In the genomic region with DNA sequence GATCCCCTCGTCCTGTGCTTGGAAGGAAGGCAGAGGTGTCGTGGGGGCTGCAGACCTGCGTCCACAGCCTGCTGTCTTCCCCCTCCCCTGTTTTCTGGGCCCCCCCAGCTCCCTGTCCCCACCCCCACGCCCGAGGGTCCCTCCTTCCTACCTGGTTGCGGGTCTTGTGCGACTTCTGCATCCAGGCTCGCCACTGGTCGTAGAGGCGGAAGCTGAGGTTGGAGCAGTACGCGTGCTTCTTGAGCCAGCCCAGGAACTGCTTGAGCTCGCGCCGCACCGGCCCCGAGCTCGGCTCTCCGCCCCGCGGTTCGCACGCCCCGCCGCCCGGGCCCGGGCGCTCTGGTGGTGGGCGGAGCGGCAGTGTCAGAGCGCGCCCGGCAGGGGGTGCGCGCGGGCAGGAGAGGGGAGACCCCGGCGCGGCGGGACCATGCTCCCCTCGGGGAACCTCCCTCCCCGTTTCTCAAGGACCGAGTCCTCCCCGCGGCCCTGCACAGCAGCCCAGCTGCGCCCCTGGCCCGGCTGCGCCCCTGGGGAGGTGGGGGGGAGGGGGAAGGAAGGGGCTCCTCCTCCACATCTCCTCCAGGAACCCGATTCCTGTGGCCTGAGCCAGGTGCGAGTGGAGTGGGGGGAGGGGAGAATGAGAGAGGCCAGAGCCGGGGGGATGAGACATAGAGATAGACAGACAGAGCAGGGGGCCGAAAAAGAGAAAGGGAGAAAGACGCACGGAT, we compare ENCODE assay signal across 9 cellular contexts. TPM values are rescaled to one million over a fixed set of nuclear protein-coding genes. Genes with fewer than 3 reads are reported as not detected.
DNase-seq lines count a peak whose midpoint lies in the region; ATAC-seq, FAIRE-seq and TF ChIP-seq lines count a peak whose summit lies in the region.
"Had no signal": no experiment of that assay in that cellular context is flagged by ENCODE, and none has a peak within 500 bp of the region (broad histone marks: within the 10 kb centered on the region; RNA-seq: fewer than 3 reads in every experiment).

No MANE protein-coding gene starts in this region.

- no peaks in the 10 kb centered on the region for H4K20me1 ChIP-seq in keratinocyte (ENCODE audit: control insufficient read depth, extremely low read depth, insufficient read depth, low read length)

- no peak overlapping the region for H3K27ac ChIP-seq in keratinocyte (ENCODE audit: control insufficient read depth, insufficient read depth, low read length)

- intact Hi-C loops in CD14-positive monocyte (cut with micrococcal nuclease): no loop called here
- intact Hi-C loops in activated B cell treated with CpG ODN at 0.5 μM for 24 hours (cut with micrococcal nuclease): loop anchor here (1.0 to 5.0 kb wide), 4 partner anchors 81 to 393 kb away; no protein-coding TSS in a partner anchor

- H3K4me3 ChIP-seq in bronchial epithelial cell (ENCODE audit: low read depth, low read length) (peak overlapping the region; percentile 25), keratinocyte (ENCODE audit: control insufficient read depth in 2 of 3, extremely low read depth in 1 of 3, insufficient read depth in 2 of 3, low read depth in 1 of 3, low read length in 3 of 3) (peak overlapping the region; percentile 20 to 33 (median 29))

- POLR2A ChIA-PET in activated B cell treated with CpG ODN at 0.5 μM for 24 hours (lab: Charles Lee): interaction anchor here (0.6 to 2.6 kb wide), 7 partner anchors 23 to 325 kb away, joined by 3 to 13 read pairs (median 6); a partner anchor contains a TSS

- peaks cover 11% of the 10 kb centered on the region for H3K4me1 ChIP-seq in keratinocyte (ENCODE audit: control insufficient read depth, extremely low read depth, insufficient read depth, low read length)

- peaks cover 9% of the 10 kb centered on the region for H3K79me2 ChIP-seq in keratinocyte (ENCODE audit: control insufficient read depth, insufficient read depth, low read length)

- dilution Hi-C loops in keratinocyte (cut with MboI; ENCODE audit: extremely low pct_ligation_motif_present, low sequenced_read_pairs): no loop called here

- no peak overlapping the region for H2AFZ ChIP-seq in keratinocyte (ENCODE audit: control insufficient read depth, low read length)

- H3K9ac ChIP-seq in keratinocyte (ENCODE audit: control insufficient read depth, extremely low read depth, insufficient read depth, low read length): no peak overlapping the region

- TF ChIP-seq CTCF in CD14-positive monocyte (IDR thresholded peaks at IDR 0.05) (peak; percentile 89), activated B cell treated with CpG ODN at 0.5 μM for 24 hours (IDR thresholded peaks at IDR 0.05) (no peak), bronchial epithelial cell (IDR thresholded peaks at IDR 0.05; ENCODE audit: insufficient read depth, low read length, severe bottlenecking) (peak; percentile 62), keratinocyte (optimal IDR thresholded peaks at IDR 0.05 in 1 of 3, IDR thresholded peaks at IDR 0.05 in 1 of 3, conservative IDR thresholded peaks at IDR 0.05 in 1 of 3; ENCODE audit: extremely low read depth in 1 of 3, insufficient read depth in 2 of 3, low read length in 3 of 3) (peak; percentile 47 to 73 (median 73))

- no peaks in the 10 kb centered on the region for H3K9me1 ChIP-seq in keratinocyte (ENCODE audit: control insufficient read depth, extremely low read depth, insufficient read depth, low read length)

- ATAC-seq in GM21723 (IDR thresholded peaks at IDR 0.05; ENCODE audit: unreplicated experiment): peak; percentile 53
- ATAC-seq in activated B cell treated with CpG ODN at 0.5 μM for 24 hours (ENCODE audit: low read depth): peak; percentile 83
- ATAC-seq in HG03378 (IDR thresholded peaks at IDR 0.05; ENCODE audit: unreplicated experiment): no peak

- H3K9me3 Mint-ChIP-seq in CD14-positive monocyte (peaks cover 0 to 9% (median 1%) of the 10 kb centered on the region in 7 donors), activated B cell treated with CpG ODN at 0.5 μM for 24 hours (no peaks in the 10 kb centered on the region)

- H3K36me3 ChIP-seq in bronchial epithelial cell (ENCODE audit: control insufficient read depth, insufficient read depth, low read length): no peaks in the 10 kb centered on the region
- peaks cover 5 to 8% of the 10 kb centered on the region in 2 experiments for H3K36me3 ChIP-seq in keratinocyte (ENCODE audit: control insufficient read depth in 2 of 2, extremely low read depth in 1 of 2, insufficient read depth in 2 of 2, low read length in 2 of 2)

- H3K27me3 ChIP-seq in bronchial epithelial cell (ENCODE audit: control insufficient read depth, insufficient read depth, low read length) (no peaks in the 10 kb centered on the region), keratinocyte (ENCODE audit: control insufficient read depth, extremely low read depth, insufficient read depth, low read length) (no peaks in the 10 kb centered on the region)

- H3K27me3 Mint-ChIP-seq in CD14-positive monocyte (ENCODE audit: low read depth in 3 of 3) (peaks cover 28 to 53% (median 45%) of the 10 kb centered on the region in 3 donors), activated B cell treated with CpG ODN at 0.5 μM for 24 hours (peaks cover 5% of the 10 kb centered on the region)

- H3K4me3 Mint-ChIP-seq in CD14-positive monocyte: peak overlapping the region; percentile 31 to 91
- H3K4me3 Mint-ChIP-seq in activated B cell treated with CpG ODN at 0.5 μM for 24 hours: peak overlapping the region; percentile 76

- DNase-seq in CD14-positive monocyte (ENCODE audit: low spot score) (peak; percentile 76), NCI-H1930 (lab: John Stamatoyannopoulos, UW) (peak; percentile 45 to 49), activated B cell treated with CpG ODN at 0.5 μM for 24 hours (peak; percentile 75), bronchial epithelial cell (ENCODE audit: low read depth) (peak; percentile 32), keratinocyte (ENCODE audit: low read depth, low spot score) (no peak)
- peak; percentile 34 to 75 for DNase-seq in stimulated activated CD4-positive, alpha-beta T cell treated with anti-CD3 and anti-CD28 coated beads, Interleukin-15, amount 100 ng/mL, for 48 hours (ENCODE audit: low read depth in 2 of 2)

- H3K27ac Mint-ChIP-seq in CD14-positive monocyte: peak overlapping the region in 1 of 7 donors; percentile 23
- no peak overlapping the region for H3K27ac Mint-ChIP-seq in activated B cell treated with CpG ODN at 0.5 μM for 24 hours

- H3K36me3 Mint-ChIP-seq in CD14-positive monocyte (peaks cover 15 to 21% of the 10 kb centered on the region in 2 donors), activated B cell treated with CpG ODN at 0.5 μM for 24 hours (ENCODE audit: low read depth) (peaks cover 10% of the 10 kb centered on the region)

- CTCF ChIA-PET in activated B cell treated with CpG ODN at 0.5 μM for 24 hours (lab: Charles Lee): interaction anchor here (0.6 to 3.1 kb wide), 13 partner anchors 8 to 393 kb away, joined by 3 to 38 read pairs (median 3); a partner anchor contains a TSS

- FAIRE-seq in bronchial epithelial cell (lab: Jason Lieb, UNC): no peak
- FAIRE-seq in keratinocyte (lab: Jason Lieb, UNC): no peak

- H3K9me3 ChIP-seq in keratinocyte (ENCODE audit: control insufficient read depth, low read depth, low read length): no peaks in the 10 kb centered on the region

- H3K4me2 ChIP-seq in keratinocyte (ENCODE audit: control insufficient read depth, extremely low read depth, insufficient read depth, low read depth, low read length): peak overlapping the region; percentile 70

- H3K4me1 Mint-ChIP-seq in CD14-positive monocyte (peaks cover 32% of the 10 kb centered on the region), activated B cell treated with CpG ODN at 0.5 μM for 24 hours (peaks cover 29% of the 10 kb centered on the region)

RNA-seq across cellular contexts. Expression of a gene that starts 5.7 kb away (rescaled TPM):
- polyA plus RNA-seq in CD14-positive monocyte (100 to 1,000 TPM in 1 of 2 donors, 10 to 100 TPM in 1; 83.7 to 122 TPM), keratinocyte (29.5 to 36.9 TPM (median 31.9 TPM) in 3 replicates)
- total RNA-seq in activated B cell treated with CpG ODN at 0.5 μM for 24 hours (83.7 and 85.9 TPM in 2 replicates), bronchial epithelial cell (26.1 and 45.4 TPM in 2 replicates)
- 10.8 TPM for polyA plus RNA-seq in keratinocyte (2011; ENCODE audit: low read depth)
- 5.6 and 30.0 TPM in 2 replicates for polyA plus RNA-seq in keratinocyte (2011; cell fraction: cytosol; rRNA removed)
- polyA plus RNA-seq in keratinocyte (2011; cell fraction: nucleus; rRNA removed): 49.9 and 53.2 TPM in 2 replicates
- 23.0 and 72.1 TPM in 2 replicates for polyA plus RNA-seq in keratinocyte (2012; ENCODE audit: low replicate concordance)
- 1.7 to 4.6 TPM (median 2.8 TPM) in 3 replicates for polyA minus RNA-seq in keratinocyte
- polyA minus RNA-seq in keratinocyte (2011; cell fraction: cytosol; rRNA and poly(A)+ RNA removed): 23.8 TPM
- polyA minus RNA-seq in keratinocyte (2011; cell fraction: nucleus; rRNA and poly(A)+ RNA removed): 5.7 and 6.3 TPM in 2 replicates

RNA-seq across cellular contexts. Expression of a gene that starts 12.3 kb away (rescaled TPM):
- polyA plus RNA-seq in CD14-positive monocyte (under 1 TPM in 1 of 2 donors, not detected in 1; 0.19 TPM), keratinocyte (0.20 to 1.5 TPM (median 0.98 TPM) in 3 replicates)
- total RNA-seq in activated B cell treated with CpG ODN at 0.5 μM for 24 hours (not detected in 2 replicates), bronchial epithelial cell (0.26 and 0.64 TPM in 2 replicates)
- 0.59 TPM for polyA plus RNA-seq in keratinocyte (2011; ENCODE audit: low read depth)
- 0.63 and 3.2 TPM in 2 replicates for polyA plus RNA-seq in keratinocyte (2011; cell fraction: cytosol; rRNA removed)
- 4.6 and 5.5 TPM in 2 replicates for polyA plus RNA-seq in keratinocyte (2011; cell fraction: nucleus; rRNA removed)
- polyA plus RNA-seq in keratinocyte (2012; ENCODE audit: low replicate concordance): 4.7 and 7.5 TPM in 2 replicates
- 1.2 TPM in 1 of 3 replicates, not detected in the others for polyA minus RNA-seq in keratinocyte
- 9.6 TPM for polyA minus RNA-seq in keratinocyte (2011; cell fraction: cytosol; rRNA and poly(A)+ RNA removed)
- 2.4 and 2.6 TPM in 2 replicates for polyA minus RNA-seq in keratinocyte (2011; cell fraction: nucleus; rRNA and poly(A)+ RNA removed)
- total RNA-seq: T-helper 2 cell treated with Interferon-gamma antibody and Interleukin-4, amounts not matched to agents 100 ng/mL and 5 ng/mL, for 36 hours had no signal

RNA-seq across cellular contexts. Expression of a gene that starts 18.4 kb away (rescaled TPM):
- polyA plus RNA-seq in CD14-positive monocyte (not detected), keratinocyte (0.06 to 0.19 TPM in 2 of 3 replicates, not detected in the other)
- total RNA-seq in activated B cell treated with CpG ODN at 0.5 μM for 24 hours (0.64 TPM in 1 of 2 replicates, not detected in the other), bronchial epithelial cell (0.13 and 0.79 TPM in 2 replicates)
- polyA plus RNA-seq in keratinocyte (2011; ENCODE audit: low read depth): 0.22 TPM
- polyA plus RNA-seq in keratinocyte (2011; cell fraction: cytosol; rRNA removed): not detected in 2 replicates
- polyA plus RNA-seq in keratinocyte (2011; cell fraction: nucleus; rRNA removed): 0.25 and 0.57 TPM in 2 replicates
- polyA plus RNA-seq in keratinocyte (2012; ENCODE audit: low replicate concordance): 0.28 and 0.41 TPM in 2 replicates
- not detected in 3 replicates for polyA minus RNA-seq in keratinocyte
- not detected for polyA minus RNA-seq in keratinocyte (2011; cell fraction: cytosol; rRNA and poly(A)+ RNA removed)
- not detected in 2 replicates for polyA minus RNA-seq in keratinocyte (2011; cell fraction: nucleus; rRNA and poly(A)+ RNA removed)
- total RNA-seq: T-helper 2 cell treated with Interferon-gamma antibody and Interleukin-4, amounts not matched to agents 100 ng/mL and 5 ng/mL, for 36 hours had no signal

RNA-seq across cellular contexts. Expression of a gene that starts 22.6 kb away (rescaled TPM):
- 100 to 1,000 TPM; 832 to 896 TPM for polyA plus RNA-seq in CD14-positive monocyte
- 1,962 and 2,164 TPM in 2 replicates for total RNA-seq in activated B cell treated with CpG ODN at 0.5 μM for 24 hours
- 586 and 964 TPM in 2 replicates for total RNA-seq in bronchial epithelial cell
- 1,376 to 2,465 TPM (median 1,831 TPM) in 3 replicates for polyA plus RNA-seq in keratinocyte
- polyA plus RNA-seq in keratinocyte (2011; ENCODE audit: low read depth): 216 TPM
- polyA plus RNA-seq in keratinocyte (2011; cell fraction: cytosol; rRNA removed): 2,363 and 2,845 TPM in 2 replicates
- polyA plus RNA-seq in keratinocyte (2011; cell fraction: nucleus; rRNA removed): 509 and 673 TPM in 2 replicates
- 2,069 and 2,114 TPM in 2 replicates for polyA plus RNA-seq in keratinocyte (2012; ENCODE audit: low replicate concordance)
- polyA minus RNA-seq in keratinocyte: 1,899 to 3,393 TPM (median 2,443 TPM) in 3 replicates
- 1,175 TPM for polyA minus RNA-seq in keratinocyte (2011; cell fraction: cytosol; rRNA and poly(A)+ RNA removed)
- polyA minus RNA-seq in keratinocyte (2011; cell fraction: nucleus; rRNA and poly(A)+ RNA removed): 197 and 227 TPM in 2 replicates

RNA-seq across cellular contexts. Expression of a gene that starts 36.6 kb away (rescaled TPM):
- polyA plus RNA-seq in CD14-positive monocyte (10 to 100 TPM; 74.4 to 87.9 TPM), keratinocyte (94.6 to 129 TPM (median 119 TPM) in 3 replicates)
- total RNA-seq in activated B cell treated with CpG ODN at 0.5 μM for 24 hours (82.2 and 88.8 TPM in 2 replicates), bronchial epithelial cell (47.7 and 50.2 TPM in 2 replicates)
- polyA plus RNA-seq in keratinocyte (2011; ENCODE audit: low read depth): 40.3 TPM
- 110 and 173 TPM in 2 replicates for polyA plus RNA-seq in keratinocyte (2011; cell fraction: cytosol; rRNA removed)
- polyA plus RNA-seq in keratinocyte (2011; cell fraction: nucleus; rRNA removed): 65.5 and 87.8 TPM in 2 replicates
- polyA plus RNA-seq in keratinocyte (2012; ENCODE audit: low replicate concordance): 62.9 and 123 TPM in 2 replicates
- 99.7 to 166 TPM (median 102 TPM) in 3 replicates for polyA minus RNA-seq in keratinocyte
- 137 TPM for polyA minus RNA-seq in keratinocyte (2011; cell fraction: cytosol; rRNA and poly(A)+ RNA removed)
- 18.9 and 20.4 TPM in 2 replicates for polyA minus RNA-seq in keratinocyte (2011; cell fraction: nucleus; rRNA and poly(A)+ RNA removed)
